10 cellular contexts compared by ENCODE assay signal in genomic region chr12:105031061-105031807, GRCh38. TPM values are rescaled to one million over a fixed set of nuclear protein-coding genes. Genes with fewer than 3 reads are reported as not detected.
A peak's percentile ranks its signal among the peaks of the same experiment; 100 is the strongest.
DNase-seq lines count a peak whose midpoint lies in the region; ATAC-seq and TF ChIP-seq lines count a peak whose summit lies in the region.
"Had no signal": no experiment of that assay in that cellular context is flagged by ENCODE, and none has a peak within 500 bp of the region (broad histone marks: within the 10 kb centered on the region; RNA-seq: fewer than 3 reads in every experiment).

No MANE protein-coding gene starts in this region.

- no peak overlapping the region for H2BK120ac ChIP-seq in H9 (ENCODE audit: low read depth, low read length, poor library complexity, severe bottlenecking)

- H3K79me1 ChIP-seq in H9 (ENCODE audit: insufficient read depth, low read depth, low read length, poor library complexity, severe bottlenecking) = no peaks in the 10 kb centered on the region

- in situ Hi-C loops in HAP-1 (cut with MboI; ENCODE audit: low sequenced_read_pairs) = no loop called here

- no peak overlapping the region for H3K4me2 ChIP-seq in H9 (ENCODE audit: insufficient read depth, insufficient read length, low read length)

- H3K23me2 ChIP-seq in H9 (ENCODE audit: insufficient read length, low read depth, low read length, poor library complexity, severe bottlenecking) = no peaks in the 10 kb centered on the region

- DNase-seq in NCI-H510A treated with DMSO at 0.1 percent for 48 hours (lab: John Stamatoyannopoulos, UW) (peak; percentile 14), NCI-H510A (lab: John Stamatoyannopoulos, UW) (no peak), H9 (no peak), cardiac septum (ENCODE audit: low spot score) (no peak), HAP-1 (ENCODE audit: low spot score in 2 of 2) (no peak)
- no peak for DNase-seq in activated naive CD8-positive, alpha-beta T cell treated with anti-CD3 and anti-CD28 coated beads, Interleukin-2, amount 50 U/mL, for 24 hours
- DNase-seq: T-helper 9 cell had no signal

- no peak overlapping the region for H2BK15ac ChIP-seq in H9 (ENCODE audit: low read depth, low read length)

- H2AFZ ChIP-seq in H9 (ENCODE audit: low read length) = no peak overlapping the region

- no peak overlapping the region for H3T11ph ChIP-seq in H9 (ENCODE audit: low read length)

- H3K79me2 ChIP-seq in H9 (ENCODE audit: insufficient read depth, low read length) = no peaks in the 10 kb centered on the region

- no peak overlapping the region for H3K4ac ChIP-seq in H9 (ENCODE audit: low read depth, low read length)

- no peak overlapping the region for H3K27ac ChIP-seq in H9 (ENCODE audit: insufficient read length, low read depth, low read length)

- no peak overlapping the region for H2BK5ac ChIP-seq in H9 (ENCODE audit: insufficient read length, low read length)

- no peak overlapping the region for H2AK5ac ChIP-seq in H9 (ENCODE audit: insufficient read length, low read length)

- H3K4me3 ChIP-seq in HAP-1 = no peak overlapping the region

- no peak overlapping the region for H4K5ac ChIP-seq in H9 (ENCODE audit: insufficient read length, low read depth, low read length)

- H3K9ac ChIP-seq in H9 (ENCODE audit: extremely low read depth, insufficient read length, low read length) = no peak overlapping the region

- H3K36me3 Mint-ChIP-seq in activated naive CD8-positive, alpha-beta T cell treated with anti-CD3 and anti-CD28 coated beads, Interleukin-2, amount 50 U/mL, for 24 hours (ENCODE audit: low read depth) = peaks cover 8% of the 10 kb centered on the region
- H3K36me3 Mint-ChIP-seq in H9 (ENCODE audit: insufficient read depth in 1 of 3, low read depth in 3 of 3) = peaks cover 0 to 4% (median 2%) of the 10 kb centered on the region in 3 experiments; a peak in 2 of 7 replicates

- no peak overlapping the region for H4K8ac ChIP-seq in H9 (replicated peaks; ENCODE audit: insufficient read length, low read depth, low read length)

- no peak overlapping the region for H2BK20ac ChIP-seq in H9 (ENCODE audit: low read depth, low read length, poor library complexity, severe bottlenecking)

- peaks cover 35% of the 10 kb centered on the region for H3K4me1 Mint-ChIP-seq in activated naive CD8-positive, alpha-beta T cell treated with anti-CD3 and anti-CD28 coated beads, Interleukin-2, amount 50 U/mL, for 24 hours
- no peaks in the 10 kb centered on the region for H3K4me1 Mint-ChIP-seq in H9

- no peaks in the 10 kb centered on the region for H3K36me3 ChIP-seq in HAP-1 (replicated peaks)

- H2BK12ac ChIP-seq in H9 (ENCODE audit: insufficient read length, low read depth, low read length) = no peak overlapping the region

- intact Hi-C loops in cardiac septum (cut with DNase I) = no loop called here

- no peaks in the 10 kb centered on the region for H4K20me1 ChIP-seq in H9 (ENCODE audit: control insufficient read depth, insufficient read depth, insufficient read length)

- no peaks in the 10 kb centered on the region for H3K27me3 Mint-ChIP-seq in activated naive CD8-positive, alpha-beta T cell treated with anti-CD3 and anti-CD28 coated beads, Interleukin-2, amount 50 U/mL, for 24 hours
- no peaks in the 10 kb centered on the region for H3K27me3 Mint-ChIP-seq in H9 (ENCODE audit: low read depth)

- no peaks in the 10 kb centered on the region for H3K9me3 ChIP-seq in H9 (ENCODE audit: control insufficient read depth, low read depth, low read length)
- no peaks in the 10 kb centered on the region for H3K9me3 ChIP-seq in HAP-1

- H4K91ac ChIP-seq in H9 (ENCODE audit: insufficient read length, low read depth, low read length) = no peak overlapping the region

- WGBS in H9 (ENCODE audit: extremely low coverage, insufficient read length, low lambda C conversion rate) = no CpG with 5 or more reads among the region's 8 CpGs

- no peak overlapping the region for H3K23ac ChIP-seq in H9 (ENCODE audit: insufficient read length, low read depth, low read length)

- peak overlapping the region; percentile 13 for H3K27ac Mint-ChIP-seq in activated naive CD8-positive, alpha-beta T cell treated with anti-CD3 and anti-CD28 coated beads, Interleukin-2, amount 50 U/mL, for 24 hours
- H3K27ac Mint-ChIP-seq in H9 = no peak overlapping the region

- no peak for TF ChIP-seq CTCF in H9 (conservative IDR thresholded peaks at IDR 0.05)

- H3K14ac ChIP-seq in H9 (ENCODE audit: insufficient read depth, low read length) = no peak overlapping the region

- no peak overlapping the region for H3K4me3 Mint-ChIP-seq in activated naive CD8-positive, alpha-beta T cell treated with anti-CD3 and anti-CD28 coated beads, Interleukin-2, amount 50 U/mL, for 24 hours
- H3K4me3 Mint-ChIP-seq in H9 = no peak overlapping the region
- H3K4me3 Mint-ChIP-seq: nephron had no signal

- no peaks in the 10 kb centered on the region for H3K27me3 ChIP-seq in H9 (ENCODE audit: insufficient read depth, low read length)
- H3K27me3 ChIP-seq in HAP-1 (ENCODE audit: low read depth) = no peaks in the 10 kb centered on the region

- no peaks in the 10 kb centered on the region for H3K9me3 Mint-ChIP-seq in activated naive CD8-positive, alpha-beta T cell treated with anti-CD3 and anti-CD28 coated beads, Interleukin-2, amount 50 U/mL, for 24 hours
- H3K9me3 Mint-ChIP-seq in H9 = no peaks in the 10 kb centered on the region

- H3K18ac ChIP-seq in H9 (ENCODE audit: insufficient read length, low read depth, low read length) = no peak overlapping the region

- no peak overlapping the region for H3K56ac ChIP-seq in H9 (ENCODE audit: insufficient read length, low read depth, low read length)

- H3K4me1 ChIP-seq in H9 (ENCODE audit: insufficient read depth, low read length) (no peaks in the 10 kb centered on the region), HAP-1 (no peaks in the 10 kb centered on the region)

- ATAC-seq in GM21528 (IDR thresholded peaks at IDR 0.05; ENCODE audit: low FRiP score, unreplicated experiment) (peak; percentile 83), HG03571 (IDR thresholded peaks at IDR 0.05; ENCODE audit: unreplicated experiment) (peak; percentile 91)
- ATAC-seq in activated naive CD8-positive, alpha-beta T cell treated with anti-CD3 and anti-CD28 coated beads, Interleukin-2, amount 50 U/mL, for 24 hours = peak; percentile 47

RNA-seq across cellular contexts. Expression of gene NOPCHAP1, which starts 45.1 kb away (rescaled TPM):
- 49.3 and 54.1 TPM in 2 replicates for total RNA-seq in H9 (2021)
- total RNA-seq in cardiac septum = 9.4 TPM

RNA-seq across cellular contexts. Expression of gene ALDH1L2, which starts 53.0 kb away (rescaled TPM):
- 1.9 and 2.2 TPM in 2 replicates for total RNA-seq in H9 (2021)
- 3.6 TPM for total RNA-seq in cardiac septum
